ENCODE assay signal across 8 cellular contexts in genomic region chr22:46122511-46122971, GRCh38. TPM values are rescaled to one million over a fixed set of nuclear protein-coding genes. Genes with fewer than 3 reads are reported as not detected.
A peak's percentile ranks its signal among the peaks of the same experiment; 100 is the strongest.
DNase-seq lines count a peak whose midpoint lies in the region; ATAC-seq and TF ChIP-seq lines count a peak whose summit lies in the region.

No MANE protein-coding gene starts in this region.

- H3K27ac ChIP-seq in PC-3 (ENCODE audit: low read length), result no peak overlapping the region
- no peak overlapping the region for H3K27ac ChIP-seq in fibroblast of lung (ENCODE audit: insufficient read depth, low read length)
- no peak overlapping the region for H3K27ac ChIP-seq in neutrophil

- H3K27me3 Mint-ChIP-seq in activated T-cell treated with anti-CD3 and anti-CD28 coated beads, Interleukin-2, amount 50 U/mL, for 72 hours (ENCODE audit: low read depth), result no peaks in the 10 kb centered on the region

- H3K9ac ChIP-seq in PC-3 (ENCODE audit: low read length) (no peak overlapping the region), fibroblast of lung (ENCODE audit: insufficient read depth, low read length) (no peak overlapping the region)

- no peak overlapping the region for H3K4me3 Mint-ChIP-seq in activated T-cell treated with anti-CD3 and anti-CD28 coated beads, Interleukin-2, amount 50 U/mL, for 72 hours

- H4K20me1 ChIP-seq in PC-3 (ENCODE audit: low read length), result no peaks in the 10 kb centered on the region
- H4K20me1 ChIP-seq in fibroblast of lung (ENCODE audit: control insufficient read depth, extremely low read depth, insufficient read depth, low read length), result no peaks in the 10 kb centered on the region

- peak overlapping the region; percentile 71 for H3K4me2 ChIP-seq in PC-3 (ENCODE audit: low read length)
- peak overlapping the region; percentile 23 for H3K4me2 ChIP-seq in fibroblast of lung (ENCODE audit: extremely low read depth, insufficient read depth, low read length)

- no peaks in the 10 kb centered on the region for H3K4me1 Mint-ChIP-seq in activated T-cell treated with anti-CD3 and anti-CD28 coated beads, Interleukin-2, amount 50 U/mL, for 72 hours (ENCODE audit: low read depth)

- ATAC-seq in PC-3 (peak; percentile 66), HG03520 (IDR thresholded peaks at IDR 0.05; ENCODE audit: unreplicated experiment) (no peak)
- peak; percentile 76 to 79 for ATAC-seq in activated T-cell treated with anti-CD3 and anti-CD28 coated beads, Interleukin-2, amount 50 U/mL, for 72 hours (replicated peaks in 1 of 2)

- TF ChIP-seq CTCF in PC-3 (conservative IDR thresholded peaks at IDR 0.05; ENCODE audit: low read depth, low read length), result peak; percentile 87
- TF ChIP-seq CTCF in fibroblast of lung (conservative IDR thresholded peaks at IDR 0.05 in 1 of 2, IDR thresholded peaks at IDR 0.05 in 1 of 2; ENCODE audit: low read depth in 1 of 2, low read length in 2 of 2), result peak; percentile 67 to 76
- peak; percentile 83 for TF ChIP-seq CTCF in neutrophil (IDR thresholded peaks at IDR 0.05)

- peak; percentile 42 for DNase-seq in NK-92 treated with Interleukin-12 subunit alpha and Interleukin-12 subunit beta, amount 100 ng/mL, for 24 hours (lab: John Stamatoyannopoulos, UW)
- DNase-seq in NK-92 (lab: John Stamatoyannopoulos, UW; ENCODE audit: unreplicated experiment) (no peak), PC-3 (peak; percentile 69), fibroblast of lung (ENCODE audit: low read depth in 2 of 2) (peak in 1 of 2 donors; percentile 55), superior temporal gyrus (ENCODE audit: extremely low spot score) (peak; percentile 75)
- DNase-seq in activated T-cell treated with anti-CD3 and anti-CD28 coated beads, Interleukin-2, amount 50 U/mL, for 72 hours, result peak; percentile 74 to 81

- BruUV-seq in PC-3 (replicated peaks; lab: Mats Ljungman, UMichigan), result no TSS peak

- H3K79me2 ChIP-seq in PC-3 (ENCODE audit: low read length) (no peaks in the 10 kb centered on the region), fibroblast of lung (ENCODE audit: control insufficient read depth, insufficient read depth, low read length) (no peaks in the 10 kb centered on the region)

- H3F3A ChIP-seq in PC-3 (ENCODE audit: low read length, unreplicated experiment), result no peaks in the 10 kb centered on the region

- H3K36me3 Mint-ChIP-seq in activated T-cell treated with anti-CD3 and anti-CD28 coated beads, Interleukin-2, amount 50 U/mL, for 72 hours (ENCODE audit: insufficient read depth in 2 of 2), result no peaks in the 10 kb centered on the region

- CTCF ChIA-PET in PC-3 (lab: Charles Lee), result no interaction called here

- H3K36me3 ChIP-seq in PC-3 (ENCODE audit: low read depth, low read length), result no peaks in the 10 kb centered on the region
- H3K36me3 ChIP-seq in fibroblast of lung (ENCODE audit: control insufficient read depth, insufficient read depth, low read length), result peaks cover 1% of the 10 kb centered on the region
- no peaks in the 10 kb centered on the region for H3K36me3 ChIP-seq in neutrophil

- no peaks in the 10 kb centered on the region for H3K9me3 ChIP-seq in PC-3 (ENCODE audit: low read length)
- H3K9me3 ChIP-seq in fibroblast of lung (ENCODE audit: control insufficient read depth, insufficient read depth, low read depth, low read length), result no peaks in the 10 kb centered on the region
- H3K9me3 ChIP-seq in neutrophil, result no peaks in the 10 kb centered on the region

- H3K9me3 Mint-ChIP-seq in activated T-cell treated with anti-CD3 and anti-CD28 coated beads, Interleukin-2, amount 50 U/mL, for 72 hours, result no peaks in the 10 kb centered on the region

- H3K9me2 ChIP-seq in PC-3 (replicated peaks; ENCODE audit: low read length), result no peaks in the 10 kb centered on the region

- no peaks in the 10 kb centered on the region for H3K27me3 ChIP-seq in PC-3 (ENCODE audit: low read length)
- no peaks in the 10 kb centered on the region for H3K27me3 ChIP-seq in fibroblast of lung (ENCODE audit: control insufficient read depth, insufficient read depth, low read length)
- H3K27me3 ChIP-seq in neutrophil, result peaks cover 7% of the 10 kb centered on the region

- H2AFZ ChIP-seq in PC-3 (ENCODE audit: low read length) (peak overlapping the region; percentile 86), fibroblast of lung (ENCODE audit: low read length) (no peak overlapping the region)

- POLR2A ChIA-PET in PC-3 (lab: Charles Lee; ENCODE audit: unreplicated experiment), result no interaction called here

- peaks cover 7% of the 10 kb centered on the region; the same call in 1 of the 2 replicates for H3K4me1 ChIP-seq in PC-3 (ENCODE audit: insufficient read depth, low read length)
- H3K4me1 ChIP-seq in fibroblast of lung (ENCODE audit: control insufficient read depth, extremely low read depth, insufficient read depth, low read length), result peaks cover 12% of the 10 kb centered on the region
- peaks cover 0 to 6% of the 10 kb centered on the region in 2 experiments for H3K4me1 ChIP-seq in neutrophil (ENCODE audit: control insufficient read depth in 1 of 2, insufficient read depth in 1 of 2, low read depth in 1 of 2, low read length in 1 of 2)

- H3K4me3 ChIP-seq in PC-3 (ENCODE audit: low read length) (no peak overlapping the region), fibroblast of lung (replicated peaks in 1 of 4; ENCODE audit: control extremely low read depth in 1 of 4, insufficient read depth in 1 of 4, low read depth in 3 of 4, low read length in 4 of 4) (no peak overlapping the region), neutrophil (ENCODE audit: low read depth in 1 of 2, low read length in 1 of 2) (no peak overlapping the region)

- no peak overlapping the region for H3K27ac Mint-ChIP-seq in activated T-cell treated with anti-CD3 and anti-CD28 coated beads, Interleukin-2, amount 50 U/mL, for 72 hours

- intact Hi-C loops in PC-3 (cut with micrococcal nuclease), result loop anchor here (1.0 to 5.0 kb wide), 2 partner anchors 175 to 192 kb away; partner anchors contain the start of gene GTSE1

RNA-seq across cellular contexts. Expression of gene PPARA, which starts 27.8 kb away (rescaled TPM):
- total RNA-seq in PC-3 (2014; rRNA removed) (6.0 and 7.7 TPM in 2 replicates), fibroblast of lung (14.6 and 17.5 TPM in 2 replicates)
- total RNA-seq in activated T-cell treated with anti-CD3 and anti-CD28 coated beads, Interleukin-2, amount 50 U/mL, for 72 hours, result 10 to 100 TPM; 14.8 to 16.6 TPM
- polyA plus RNA-seq in fibroblast of lung, result 7.9 and 10.2 TPM in 2 replicates
- 5.4 and 7.3 TPM in 2 replicates for polyA plus RNA-seq in fibroblast of lung (2012)
- polyA minus RNA-seq in fibroblast of lung (ENCODE audit: low replicate concordance), result 17.7 and 19.3 TPM in 2 replicates
